Comparison of ENCODE assay signal across 7 cellular contexts in genomic region chr14:64465856-64466554, GRCh38. TPM values are rescaled to one million over a fixed set of nuclear protein-coding genes. Genes with fewer than 3 reads are reported as not detected.
DNase-seq lines count a peak whose midpoint lies in the region; ATAC-seq, FAIRE-seq and TF ChIP-seq lines count a peak whose summit lies in the region.

No MANE protein-coding gene starts in this region.

- no peaks in the 10 kb centered on the region for H3K9me3 Mint-ChIP-seq in activated B cell treated with CpG ODN at 0.5 μM for 24 hours

- H2BK5ac ChIP-seq in neuronal stem cell (ENCODE audit: low read length), result no peak overlapping the region

- H3K9ac ChIP-seq in HUES64 (ENCODE audit: low read depth, low read length) (peak overlapping the region; percentile 42; the same call in 1 of the 2 replicates), neuronal stem cell (ENCODE audit: low read depth, low read length, poor library complexity) (no peak overlapping the region)

- H3K4me2 ChIP-seq in neuronal stem cell (ENCODE audit: insufficient read depth, low read length, poor library complexity, severe bottlenecking), result peak overlapping the region; percentile 84

- no peak overlapping the region for H2BK15ac ChIP-seq in neuronal stem cell (ENCODE audit: low read length)

- DNase-seq in activated B cell treated with CpG ODN at 0.5 μM for 24 hours (no peak), frontal cortex (ENCODE audit: low spot score in 2 of 2) (peak; percentile 18 to 21), neuronal stem cell (ENCODE audit: low spot score) (peak; percentile 56), COLO829 (ENCODE audit: low spot score) (no peak)

- H3K27me3 ChIP-seq in HUES64 (ENCODE audit: insufficient read depth, low read length) (peaks cover 17% of the 10 kb centered on the region; the same call in 1 of the 2 replicates), neuronal stem cell (ENCODE audit: control insufficient read depth in 3 of 3, insufficient read depth in 3 of 3, low read depth in 1 of 3, low read length in 3 of 3) (no peaks in the 10 kb centered on the region)

- H3K4me1 ChIP-seq in HUES64 (ENCODE audit: insufficient read depth, low read length), result peaks cover 7% of the 10 kb centered on the region; the same call in 1 of the 2 replicates
- peaks cover 2 to 3% of the 10 kb centered on the region in 2 donors for H3K4me1 ChIP-seq in neuronal stem cell (ENCODE audit: control insufficient read depth in 2 of 2, insufficient read depth in 1 of 2, low read depth in 1 of 2, low read length in 2 of 2)

- H3K27ac Mint-ChIP-seq in activated B cell treated with CpG ODN at 0.5 μM for 24 hours, result peak overlapping the region; percentile 80

- no peak overlapping the region for H3K4ac ChIP-seq in neuronal stem cell (ENCODE audit: low read length)

- H3K4me3 ChIP-seq in HUES64 (ENCODE audit: low read length) (peak overlapping the region; percentile 70), neuronal stem cell (ENCODE audit: low read length in 2 of 2) (peak overlapping the region; percentile 63 to 83)

- POLR2A ChIA-PET in activated B cell treated with CpG ODN at 0.5 μM for 24 hours (lab: Charles Lee), result interaction anchor here (0.8 to 2.4 kb wide), 8 partner anchors 12 to 128 kb away, joined by 3 to 17 read pairs (median 6); partner anchors contain the start of genes HSPA2 and ZBTB25

- H3K36me3 ChIP-seq in HUES64 (ENCODE audit: insufficient read depth, low read length), result peaks cover 1% of the 10 kb centered on the region; the same call in 1 of the 2 replicates
- peaks cover 0 to 22% of the 10 kb centered on the region in 2 donors for H3K36me3 ChIP-seq in neuronal stem cell (replicated peaks in 1 of 2; ENCODE audit: control insufficient read depth in 2 of 2, insufficient read depth in 2 of 2, low read length in 2 of 2)

- CTCF ChIA-PET in activated B cell treated with CpG ODN at 0.5 μM for 24 hours (lab: Charles Lee), result interaction anchor here (0.8 to 3.2 kb wide), 6 partner anchors 13 to 122 kb away, joined by 3 to 16 read pairs (median 7); no protein-coding TSS in a partner anchor

- no peak overlapping the region for H2BK120ac ChIP-seq in neuronal stem cell (ENCODE audit: low read depth, low read length)

- H3K36me3 Mint-ChIP-seq in activated B cell treated with CpG ODN at 0.5 μM for 24 hours (ENCODE audit: low read depth), result peaks cover 2% of the 10 kb centered on the region

- intact Hi-C loops in activated B cell treated with CpG ODN at 0.5 μM for 24 hours (cut with micrococcal nuclease), result loop anchor here (1.0 to 5.0 kb wide), 4 partner anchors 9 to 79 kb away; partner anchors contain the start of genes MTHFD1 and ZBTB25

- H3K4me1 Mint-ChIP-seq in activated B cell treated with CpG ODN at 0.5 μM for 24 hours, result peaks cover 51% of the 10 kb centered on the region

- no peak overlapping the region for H2AK5ac ChIP-seq in neuronal stem cell (ENCODE audit: low read depth, low read length)

- no peak overlapping the region for H3K18ac ChIP-seq in neuronal stem cell (ENCODE audit: low read length)

- no peak overlapping the region for H4K91ac ChIP-seq in neuronal stem cell (ENCODE audit: low read depth, low read length, poor library complexity)

- H2AFZ ChIP-seq in neuronal stem cell (ENCODE audit: low read length), result peak overlapping the region; percentile 96

- ATAC-seq in activated B cell treated with CpG ODN at 0.5 μM for 24 hours (ENCODE audit: low read depth) (no peak), HG03571 (IDR thresholded peaks at IDR 0.05; ENCODE audit: unreplicated experiment) (no peak)

- H3K27ac ChIP-seq in HUES64 (ENCODE audit: low read depth, low read length) (no peak overlapping the region), neuronal stem cell (replicated peaks; ENCODE audit: low read length) (peak overlapping the region; percentile 19)

- no peaks in the 10 kb centered on the region for H3K79me1 ChIP-seq in neuronal stem cell (ENCODE audit: low read depth, low read length)

- H3K27me3 Mint-ChIP-seq in activated B cell treated with CpG ODN at 0.5 μM for 24 hours, result no peaks in the 10 kb centered on the region

- peak overlapping the region; percentile 66 for H3K23ac ChIP-seq in neuronal stem cell (ENCODE audit: low read depth, low read length, poor library complexity)

- peak; percentile 15 for FAIRE-seq in G401.6 (lab: Jason Lieb, UNC)
- FAIRE-seq in frontal cortex (lab: Jason Lieb, UNC), result no peak

- no peak overlapping the region for H2BK12ac ChIP-seq in neuronal stem cell (ENCODE audit: low read length)

- no peak overlapping the region for H3K14ac ChIP-seq in neuronal stem cell (ENCODE audit: low read length)

- peak overlapping the region; percentile 83 for H3K4me3 Mint-ChIP-seq in activated B cell treated with CpG ODN at 0.5 μM for 24 hours

- WGBS in HUES64, result 15% methylated on average over 11 of the region's 14 CpGs
- no CpG with 5 or more reads among the region's 14 CpGs for WGBS in neuronal stem cell (ENCODE audit: extremely low coverage in 2 of 2, insufficient read length in 2 of 2, insufficient replicate concordance in 1 of 2), 2 donors

- H3K9me3 ChIP-seq in HUES64 (ENCODE audit: insufficient read depth, low read depth, low read length) (no peaks in the 10 kb centered on the region), neuronal stem cell (replicated peaks in 1 of 2; ENCODE audit: control insufficient read depth in 2 of 2, insufficient read depth in 1 of 2, low read depth in 1 of 2, low read length in 2 of 2) (no peaks in the 10 kb centered on the region)

- TF ChIP-seq CTCF in activated B cell treated with CpG ODN at 0.5 μM for 24 hours (IDR thresholded peaks at IDR 0.05), result no peak

- no peak overlapping the region for H4K8ac ChIP-seq in neuronal stem cell (ENCODE audit: low read depth, low read length)

RNA-seq across cellular contexts. Expression of gene AKAP5, which starts 0.7 kb away (rescaled TPM):
- polyA plus RNA-seq in HUES64 (2013, experiment 1 of 2), result 1.1 TPM
- 1.2 TPM for polyA plus RNA-seq in HUES64 (2013, experiment 2 of 2)
- 4.3 and 5.1 TPM in 2 replicates for total RNA-seq in activated B cell treated with CpG ODN at 0.5 μM for 24 hours
- 37.5 TPM for total RNA-seq in frontal cortex
- 1.1 TPM for polyA plus RNA-seq in neuronal stem cell (2013, experiment 1 of 2)
- 1.1 TPM for polyA plus RNA-seq in neuronal stem cell (2013, experiment 2 of 2)

RNA-seq across cellular contexts. Expression of gene ZBTB25, which starts 37.6 kb away (rescaled TPM):
- polyA plus RNA-seq in HUES64 (2013, experiment 1 of 2), result 4.1 TPM
- 6.1 TPM for polyA plus RNA-seq in HUES64 (2013, experiment 2 of 2)
- total RNA-seq in activated B cell treated with CpG ODN at 0.5 μM for 24 hours (20.9 and 29.1 TPM in 2 replicates), frontal cortex (15.5 TPM)
- polyA plus RNA-seq in neuronal stem cell (2013, experiment 1 of 2), result 6.9 TPM
- 6.2 TPM for polyA plus RNA-seq in neuronal stem cell (2013, experiment 2 of 2)

RNA-seq across cellular contexts. Expression of gene ZBTB1, which starts 38.6 kb away (rescaled TPM):
- 19.7 TPM for polyA plus RNA-seq in HUES64 (2013, experiment 1 of 2)
- polyA plus RNA-seq in HUES64 (2013, experiment 2 of 2), result 21.1 TPM
- total RNA-seq in activated B cell treated with CpG ODN at 0.5 μM for 24 hours (56.5 and 60.7 TPM in 2 replicates), frontal cortex (52.2 TPM)
- polyA plus RNA-seq in neuronal stem cell (2013, experiment 1 of 2), result 16.0 TPM
- 15.1 TPM for polyA plus RNA-seq in neuronal stem cell (2013, experiment 2 of 2)

Comparison
In these comparisons a context has a peak if more than half of its experiments do, and no peak if none do; other contexts are left out.
1. DNase-seq: peak in frontal cortex (2 of 2) and neuronal stem cell (single experiment); none in activated B cell treated with CpG ODN at 0.5 μM for 24 hours (single experiment) and COLO829 (single experiment).